29 cellular contexts compared by ENCODE assay signal in genomic region chr1:38529946-38530345, GRCh38.
"Had no signal": no experiment of that assay in that cellular context is flagged by ENCODE, and none has a peak within 500 bp of the region (broad histone marks: within the 10 kb centered on the region; RNA-seq: fewer than 3 reads in every experiment).

No MANE protein-coding gene starts in this region.

- H3K4me3 ChIP-seq: ovary, psoas muscle, right lobe of liver, sigmoid colon, stomach, thoracic aorta, thyroid gland, tibial nerve, upper lobe of right lung, vagina had no signal

- H3K27ac Mint-ChIP-seq: naive thymus-derived CD8-positive, alpha-beta T cell; natural killer cell treated with Interleukin-12 subunit alpha and Interleukin-12 subunit beta and Interleukin-15 and Interleukin-18, amount 100 ng/mL, for 72 hours; nephron progenitor cell; progenitor cell of endocrine pancreas; stimulated activated effector memory CD8-positive, alpha-beta T cell treated with anti-CD3 and anti-CD28 coated beads, Interleukin-12 subunit alpha, Interleukin-12 subunit beta, amount 100 ng/mL, for 72 hours; stimulated activated naive B cell treated with anti-CD40 and anti-IgM and Interleukin-4, amounts not matched to agents 10 μg/mL and 1 μg/mL and 100 μg/mL, for 72 hours; stimulated activated naive CD8-positive, alpha-beta T cell treated with anti-CD3 and anti-CD28 coated beads, Interleukin-15, Interleukin-2, amounts not matched to agents 100 ng/mL and 50 ng/mL, for 24 hours; type B pancreatic cell had no signal

- H3K27me3 Mint-ChIP-seq: stimulated activated naive CD8-positive, alpha-beta T cell treated with anti-CD3 and anti-CD28 coated beads, Interleukin-15, Interleukin-2, amounts not matched to agents 100 ng/mL and 50 ng/mL, for 24 hours had no signal

- H3K4me1 ChIP-seq: parathyroid adenoma, psoas muscle, right lobe of liver, sigmoid colon, stomach, tibial nerve had no signal

- H3K9me3 Mint-ChIP-seq: naive thymus-derived CD8-positive, alpha-beta T cell; natural killer cell treated with Interleukin-12 subunit alpha and Interleukin-12 subunit beta and Interleukin-15 and Interleukin-18, amount 100 ng/mL, for 72 hours; neural crest cell; stimulated activated effector memory CD8-positive, alpha-beta T cell treated with anti-CD3 and anti-CD28 coated beads, Interleukin-12 subunit alpha, Interleukin-12 subunit beta, amount 100 ng/mL, for 72 hours; stimulated activated naive B cell treated with anti-CD40 and anti-IgM and Interleukin-4, amounts not matched to agents 10 μg/mL and 1 μg/mL and 100 μg/mL, for 72 hours; stimulated activated naive CD8-positive, alpha-beta T cell treated with anti-CD3 and anti-CD28 coated beads, Interleukin-15, Interleukin-2, amounts not matched to agents 100 ng/mL and 50 ng/mL, for 24 hours; type B pancreatic cell had no signal

- H3K9ac ChIP-seq: parathyroid adenoma had no signal

- H3K36me3 ChIP-seq: ovary, right lobe of liver, sigmoid colon, stomach, thoracic aorta, thyroid gland, tibial nerve, upper lobe of right lung, vagina had no signal

- ATAC-seq: naive thymus-derived CD8-positive, alpha-beta T cell; natural killer cell treated with Interleukin-12 subunit alpha and Interleukin-12 subunit beta and Interleukin-15 and Interleukin-18, amount 100 ng/mL, for 72 hours; psoas muscle; right cardiac atrium; stimulated activated effector memory CD8-positive, alpha-beta T cell treated with anti-CD3 and anti-CD28 coated beads, Interleukin-12 subunit alpha, Interleukin-12 subunit beta, amount 100 ng/mL, for 72 hours; stimulated activated naive B cell treated with anti-CD40 and anti-IgM and Interleukin-4, amounts not matched to agents 10 μg/mL and 1 μg/mL and 100 μg/mL, for 72 hours; upper lobe of right lung had no signal

- H3K9me3 ChIP-seq: ovary, psoas muscle, right lobe of liver, sigmoid colon, stomach, thoracic aorta, thyroid gland, tibial nerve, upper lobe of right lung, vagina had no signal

- H3K4me3 Mint-ChIP-seq: naive thymus-derived CD8-positive, alpha-beta T cell; natural killer cell treated with Interleukin-12 subunit alpha and Interleukin-12 subunit beta and Interleukin-15 and Interleukin-18, amount 100 ng/mL, for 72 hours; nephron progenitor cell; neural crest cell; stimulated activated effector memory CD8-positive, alpha-beta T cell treated with anti-CD3 and anti-CD28 coated beads, Interleukin-12 subunit alpha, Interleukin-12 subunit beta, amount 100 ng/mL, for 72 hours; stimulated activated naive B cell treated with anti-CD40 and anti-IgM and Interleukin-4, amounts not matched to agents 10 μg/mL and 1 μg/mL and 100 μg/mL, for 72 hours; stimulated activated naive CD8-positive, alpha-beta T cell treated with anti-CD3 and anti-CD28 coated beads, Interleukin-15, Interleukin-2, amounts not matched to agents 100 ng/mL and 50 ng/mL, for 24 hours; type B pancreatic cell had no signal

- H3K36me3 Mint-ChIP-seq: natural killer cell treated with Interleukin-12 subunit alpha and Interleukin-12 subunit beta and Interleukin-15 and Interleukin-18, amount 100 ng/mL, for 72 hours; stimulated activated effector memory CD8-positive, alpha-beta T cell treated with anti-CD3 and anti-CD28 coated beads, Interleukin-12 subunit alpha, Interleukin-12 subunit beta, amount 100 ng/mL, for 72 hours; stimulated activated naive B cell treated with anti-CD40 and anti-IgM and Interleukin-4, amounts not matched to agents 10 μg/mL and 1 μg/mL and 100 μg/mL, for 72 hours; type B pancreatic cell had no signal

- DNase-seq: naive thymus-derived CD8-positive, alpha-beta T cell; occipital lobe; ovary; posterior cingulate gyrus; psoas muscle; right lobe of liver; sigmoid colon; small intestine; stimulated activated CD4-positive, alpha-beta T cell treated with anti-CD3 and anti-CD28 coated beads, Interleukin-15, amount 100 ng/mL, for 24 hours; stimulated activated CD4-positive, alpha-beta T cell treated with anti-CD3 and anti-CD28 coated beads, Interleukin-2, amount 100 ng/mL, for 24 hours; stimulated activated CD4-positive, alpha-beta T cell treated with anti-CD3 and anti-CD28 coated beads, Interleukin-2, amount 100 ng/mL, for 48 hours; stimulated activated CD4-positive, alpha-beta T cell treated with anti-CD3 and anti-CD28 coated beads, Interleukin-4, amount 100 ng/mL, for 24 hours; stimulated activated naive B cell treated with anti-CD40 and anti-IgM and Interleukin-4, amounts not matched to agents 10 μg/mL and 1 μg/mL and 100 μg/mL, for 72 hours; stimulated activated naive CD4-positive, alpha-beta T cell treated with Interleukin-2 at 50 U/mL for 16 hours; stomach; thyroid gland; upper lobe of right lung had no signal

- H3K27me3 ChIP-seq: ovary, right lobe of liver, thyroid gland, upper lobe of right lung, vagina had no signal

- H2AFZ ChIP-seq: parathyroid adenoma had no signal

- H3K79me2 ChIP-seq: parathyroid adenoma had no signal

- H3K27ac ChIP-seq: ovary, parathyroid adenoma, psoas muscle, right lobe of liver, sigmoid colon, stomach, thoracic aorta, thyroid gland, tibial nerve, upper lobe of right lung, vagina had no signal
